ENCODE assay signal across 12 cellular contexts in genomic region chr2:231668981-231669380, GRCh38.
"Had no signal": no experiment of that assay in that cellular context is flagged by ENCODE, and none has a peak within 500 bp of the region (broad histone marks: within the 10 kb centered on the region; RNA-seq: fewer than 3 reads in every experiment).

No MANE protein-coding gene starts in this region.

- H3K4me2 ChIP-seq: smooth muscle cell had no signal

- H3K27ac ChIP-seq: breast epithelium, prostate gland, right lobe of liver, vagina had no signal

- H3K9me3 Mint-ChIP-seq: activated naive CD4-positive, alpha-beta T cell treated with anti-CD3 and anti-CD28 coated beads, Interleukin-2, amount 10 ng/mL, durations not matched to agents 7 days and 5 days; activated T-helper 2 cell treated with anti-CD3 and anti-CD28 coated beads, Interferon-gamma antibody, Interleukin-2, Interleukin-4, amounts not matched to agents 10 μg/mL and 5 μg/mL and 100 μg/mL, durations not matched to agents 14 hours and 24 hours and 36 hours; nephron progenitor cell had no signal

- H3K4me3 ChIP-seq: ascending aorta, breast epithelium, prostate gland, right lobe of liver, smooth muscle cell, vagina had no signal

- H3K4me3 Mint-ChIP-seq: activated naive CD4-positive, alpha-beta T cell treated with anti-CD3 and anti-CD28 coated beads, Interleukin-2, amount 10 ng/mL, durations not matched to agents 7 days and 5 days; nephron progenitor cell had no signal

- H3K9me3 ChIP-seq: ascending aorta, breast epithelium, prostate gland, right lobe of liver, vagina had no signal

- H3K36me3 ChIP-seq: ascending aorta, breast epithelium, prostate gland, right lobe of liver, vagina had no signal

- ATAC-seq: right lobe of liver had no signal

- H3K27ac Mint-ChIP-seq: activated naive CD4-positive, alpha-beta T cell treated with anti-CD3 and anti-CD28 coated beads, Interleukin-2, amount 10 ng/mL, durations not matched to agents 7 days and 5 days; activated T-helper 2 cell treated with anti-CD3 and anti-CD28 coated beads, Interferon-gamma antibody, Interleukin-2, Interleukin-4, amounts not matched to agents 10 μg/mL and 5 μg/mL and 100 μg/mL, durations not matched to agents 14 hours and 24 hours and 36 hours; nephron progenitor cell had no signal

- H3K4me1 ChIP-seq: breast epithelium, prostate gland, right lobe of liver had no signal

- DNase-seq: activated CD4-positive, CD25-positive, alpha-beta regulatory T cell treated with anti-CD3 and anti-CD28 coated beads, Interleukin-2, amount 50 U/mL, for 72 hours; activated naive CD4-positive, alpha-beta T cell treated with anti-CD3 and anti-CD28 coated beads, Interleukin-2, amount 10 ng/mL, durations not matched to agents 7 days and 5 days; activated T-cell treated with anti-CD3 and anti-CD28 coated beads for 4 hours; mesendoderm; nephron progenitor cell; right lobe of liver had no signal

- H3K27me3 ChIP-seq: ascending aorta, breast epithelium, right lobe of liver, vagina had no signal

- H3K36me3 Mint-ChIP-seq: activated naive CD4-positive, alpha-beta T cell treated with anti-CD3 and anti-CD28 coated beads, Interleukin-2, amount 10 ng/mL, durations not matched to agents 7 days and 5 days had no signal
